1 cellular context compared by ENCODE assay signal in the genomic region with DNA sequence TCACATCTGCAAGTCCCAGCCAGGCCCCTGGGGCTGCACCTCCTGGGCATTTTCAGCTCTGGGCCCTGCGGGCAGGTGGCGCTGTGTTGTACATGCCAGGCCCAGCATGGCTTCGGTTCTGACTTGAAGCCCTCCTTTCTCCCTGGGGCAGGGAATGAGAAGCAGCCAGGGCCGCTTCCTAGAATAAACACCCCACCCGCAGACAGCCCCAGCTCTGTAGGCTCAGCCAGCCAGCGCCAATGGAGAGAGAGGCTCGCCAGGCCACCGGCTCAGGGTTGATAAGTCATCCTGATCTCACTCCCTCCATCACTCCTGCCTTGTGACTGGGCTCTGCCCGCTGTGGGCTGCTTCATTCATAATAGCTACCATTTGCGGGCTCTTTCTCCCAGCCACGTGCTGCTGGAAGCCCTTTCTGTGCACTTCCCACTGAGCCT.
TF ChIP-seq lines count a peak whose summit lies in the region.

No MANE protein-coding gene starts in this region.

TF ChIP-seq in HepG2, 621 proteins besides CTCF, POLR2A, EP300 and RAD21 (continued from another document and continues in another):
- 0 out of 2 replicates have a peak, but pooled peaks have one; percentile 40 for TF ChIP-seq ZFP90 (CRISPR knock-in tag; IDR thresholded peaks at IDR 0.05; ENCODE audit: borderline replicate concordance)
- TF ChIP-seq, protein P1, sequence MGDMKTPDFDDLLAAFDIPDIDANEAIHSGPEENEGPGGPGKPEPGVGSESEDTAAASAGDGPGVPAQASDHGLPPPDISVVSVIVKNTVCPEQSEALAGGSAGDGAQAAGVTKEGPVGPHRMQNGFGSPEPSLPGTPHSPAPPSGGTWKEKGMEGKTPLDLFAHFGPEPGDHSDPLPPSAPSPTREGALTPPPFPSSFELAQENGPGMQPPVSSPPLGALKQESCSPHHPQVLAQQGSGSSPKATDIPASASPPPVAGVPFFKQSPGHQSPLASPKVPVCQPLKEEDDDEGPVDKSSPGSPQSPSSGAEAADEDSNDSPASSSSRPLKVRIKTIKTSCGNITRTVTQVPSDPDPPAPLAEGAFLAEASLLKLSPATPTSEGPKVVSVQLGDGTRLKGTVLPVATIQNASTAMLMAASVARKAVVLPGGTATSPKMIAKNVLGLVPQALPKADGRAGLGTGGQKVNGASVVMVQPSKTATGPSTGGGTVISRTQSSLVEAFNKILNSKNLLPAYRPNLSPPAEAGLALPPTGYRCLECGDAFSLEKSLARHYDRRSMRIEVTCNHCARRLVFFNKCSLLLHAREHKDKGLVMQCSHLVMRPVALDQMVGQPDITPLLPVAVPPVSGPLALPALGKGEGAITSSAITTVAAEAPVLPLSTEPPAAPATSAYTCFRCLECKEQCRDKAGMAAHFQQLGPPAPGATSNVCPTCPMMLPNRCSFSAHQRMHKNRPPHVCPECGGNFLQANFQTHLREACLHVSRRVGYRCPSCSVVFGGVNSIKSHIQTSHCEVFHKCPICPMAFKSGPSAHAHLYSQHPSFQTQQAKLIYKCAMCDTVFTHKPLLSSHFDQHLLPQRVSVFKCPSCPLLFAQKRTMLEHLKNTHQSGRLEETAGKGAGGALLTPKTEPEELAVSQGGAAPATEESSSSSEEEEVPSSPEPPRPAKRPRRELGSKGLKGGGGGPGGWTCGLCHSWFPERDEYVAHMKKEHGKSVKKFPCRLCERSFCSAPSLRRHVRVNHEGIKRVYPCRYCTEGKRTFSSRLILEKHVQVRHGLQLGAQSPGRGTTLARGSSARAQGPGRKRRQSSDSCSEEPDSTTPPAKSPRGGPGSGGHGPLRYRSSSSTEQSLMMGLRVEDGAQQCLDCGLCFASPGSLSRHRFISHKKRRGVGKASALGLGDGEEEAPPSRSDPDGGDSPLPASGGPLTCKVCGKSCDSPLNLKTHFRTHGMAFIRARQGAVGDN (CRISPR knock-in tag; IDR thresholded peaks at IDR 0.05) = peak; percentile 75
- TF ChIP-seq THAP11 (CRISPR knock-in tag; IDR thresholded peaks at IDR 0.05) = peak; percentile 45; the same call in 1 of the 2 replicates
- no peak for TF ChIP-seq SYNCRIP (IDR thresholded peaks at IDR 0.05; ENCODE audit: insufficient read depth, low read depth, low read length)
- TF ChIP-seq CHD4 (IDR thresholded peaks at IDR 0.05; ENCODE audit: borderline replicate concordance, low read length) = no peak
- TF ChIP-seq LCORL (IDR thresholded peaks at IDR 0.05) = no peak
- 0 out of 2 replicates have a peak, but pooled peaks have one; percentile 33 for TF ChIP-seq LCORL (CRISPR knock-in tag; IDR thresholded peaks at IDR 0.05)
- TF ChIP-seq, protein P2, sequence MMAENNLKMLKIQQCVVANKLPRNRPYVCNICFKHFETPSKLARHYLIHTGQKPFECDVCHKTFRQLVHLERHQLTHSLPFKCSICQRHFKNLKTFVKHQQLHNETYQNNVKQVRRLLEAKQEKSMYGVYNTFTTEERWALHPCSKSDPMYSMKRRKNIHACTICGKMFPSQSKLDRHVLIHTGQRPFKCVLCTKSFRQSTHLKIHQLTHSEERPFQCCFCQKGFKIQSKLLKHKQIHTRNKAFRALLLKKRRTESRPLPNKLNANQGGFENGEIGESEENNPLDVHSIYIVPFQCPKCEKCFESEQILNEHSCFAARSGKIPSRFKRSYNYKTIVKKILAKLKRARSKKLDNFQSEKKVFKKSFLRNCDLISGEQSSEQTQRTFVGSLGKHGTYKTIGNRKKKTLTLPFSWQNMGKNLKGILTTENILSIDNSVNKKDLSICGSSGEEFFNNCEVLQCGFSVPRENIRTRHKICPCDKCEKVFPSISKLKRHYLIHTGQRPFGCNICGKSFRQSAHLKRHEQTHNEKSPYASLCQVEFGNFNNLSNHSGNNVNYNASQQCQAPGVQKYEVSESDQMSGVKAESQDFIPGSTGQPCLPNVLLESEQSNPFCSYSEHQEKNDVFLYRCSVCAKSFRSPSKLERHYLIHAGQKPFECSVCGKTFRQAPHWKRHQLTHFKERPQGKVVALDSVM (CRISPR knock-in tag; IDR thresholded peaks at IDR 0.05) = 0 out of 2 replicates have a peak, but pooled peaks have one; percentile 15
- no peak for TF ChIP-seq ZNF777 (CRISPR knock-in tag; IDR thresholded peaks at IDR 0.05)
- peak; percentile 67 for TF ChIP-seq STAG1 (CRISPR knock-in tag; IDR thresholded peaks at IDR 0.05)
- TF ChIP-seq KLF16 (CRISPR knock-in tag; IDR thresholded peaks at IDR 0.05) = peak in 1 of 2 experiments; percentile 69; a peak in 2 of 4 replicates
- 0 out of 2 replicates have a peak, but pooled peaks have one; percentile 21 for TF ChIP-seq ZNF335 (CRISPR knock-in tag; IDR thresholded peaks at IDR 0.05)
- TF ChIP-seq PHF5A (CRISPR knock-in tag; IDR thresholded peaks at IDR 0.05; ENCODE audit: low read depth, unreplicated experiment) = no peak
- TF ChIP-seq, protein P3, sequence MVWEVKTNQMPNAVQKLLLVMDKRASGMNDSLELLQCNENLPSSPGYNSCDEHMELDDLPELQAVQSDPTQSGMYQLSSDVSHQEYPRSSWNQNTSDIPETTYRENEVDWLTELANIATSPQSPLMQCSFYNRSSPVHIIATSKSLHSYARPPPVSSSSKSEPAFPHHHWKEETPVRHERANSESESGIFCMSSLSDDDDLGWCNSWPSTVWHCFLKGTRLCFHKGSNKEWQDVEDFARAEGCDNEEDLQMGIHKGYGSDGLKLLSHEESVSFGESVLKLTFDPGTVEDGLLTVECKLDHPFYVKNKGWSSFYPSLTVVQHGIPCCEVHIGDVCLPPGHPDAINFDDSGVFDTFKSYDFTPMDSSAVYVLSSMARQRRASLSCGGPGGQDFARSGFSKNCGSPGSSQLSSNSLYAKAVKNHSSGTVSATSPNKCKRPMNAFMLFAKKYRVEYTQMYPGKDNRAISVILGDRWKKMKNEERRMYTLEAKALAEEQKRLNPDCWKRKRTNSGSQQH (CRISPR knock-in tag; IDR thresholded peaks at IDR 0.05; ENCODE audit: low read depth) = 0 out of 2 replicates have a peak, but pooled peaks have one; percentile 47
- TF ChIP-seq, protein P4, sequence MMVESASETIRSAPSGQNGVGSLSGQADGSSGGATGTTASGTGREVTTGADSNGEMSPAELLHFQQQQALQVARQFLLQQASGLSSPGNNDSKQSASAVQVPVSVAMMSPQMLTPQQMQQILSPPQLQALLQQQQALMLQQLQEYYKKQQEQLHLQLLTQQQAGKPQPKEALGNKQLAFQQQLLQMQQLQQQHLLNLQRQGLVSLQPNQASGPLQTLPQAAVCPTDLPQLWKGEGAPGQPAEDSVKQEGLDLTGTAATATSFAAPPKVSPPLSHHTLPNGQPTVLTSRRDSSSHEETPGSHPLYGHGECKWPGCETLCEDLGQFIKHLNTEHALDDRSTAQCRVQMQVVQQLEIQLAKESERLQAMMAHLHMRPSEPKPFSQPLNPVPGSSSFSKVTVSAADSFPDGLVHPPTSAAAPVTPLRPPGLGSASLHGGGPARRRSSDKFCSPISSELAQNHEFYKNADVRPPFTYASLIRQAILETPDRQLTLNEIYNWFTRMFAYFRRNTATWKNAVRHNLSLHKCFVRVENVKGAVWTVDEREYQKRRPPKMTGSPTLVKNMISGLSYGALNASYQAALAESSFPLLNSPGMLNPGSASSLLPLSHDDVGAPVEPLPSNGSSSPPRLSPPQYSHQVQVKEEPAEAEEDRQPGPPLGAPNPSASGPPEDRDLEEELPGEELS (CRISPR knock-in tag; IDR thresholded peaks at IDR 0.05) = 0 out of 2 replicates have a peak, but pooled peaks have one; percentile 12
- peak; percentile 48; the same call in 1 of the 2 replicates for TF ChIP-seq ZNF768 (CRISPR knock-in tag; IDR thresholded peaks at IDR 0.05)
- TF ChIP-seq, protein P5, sequence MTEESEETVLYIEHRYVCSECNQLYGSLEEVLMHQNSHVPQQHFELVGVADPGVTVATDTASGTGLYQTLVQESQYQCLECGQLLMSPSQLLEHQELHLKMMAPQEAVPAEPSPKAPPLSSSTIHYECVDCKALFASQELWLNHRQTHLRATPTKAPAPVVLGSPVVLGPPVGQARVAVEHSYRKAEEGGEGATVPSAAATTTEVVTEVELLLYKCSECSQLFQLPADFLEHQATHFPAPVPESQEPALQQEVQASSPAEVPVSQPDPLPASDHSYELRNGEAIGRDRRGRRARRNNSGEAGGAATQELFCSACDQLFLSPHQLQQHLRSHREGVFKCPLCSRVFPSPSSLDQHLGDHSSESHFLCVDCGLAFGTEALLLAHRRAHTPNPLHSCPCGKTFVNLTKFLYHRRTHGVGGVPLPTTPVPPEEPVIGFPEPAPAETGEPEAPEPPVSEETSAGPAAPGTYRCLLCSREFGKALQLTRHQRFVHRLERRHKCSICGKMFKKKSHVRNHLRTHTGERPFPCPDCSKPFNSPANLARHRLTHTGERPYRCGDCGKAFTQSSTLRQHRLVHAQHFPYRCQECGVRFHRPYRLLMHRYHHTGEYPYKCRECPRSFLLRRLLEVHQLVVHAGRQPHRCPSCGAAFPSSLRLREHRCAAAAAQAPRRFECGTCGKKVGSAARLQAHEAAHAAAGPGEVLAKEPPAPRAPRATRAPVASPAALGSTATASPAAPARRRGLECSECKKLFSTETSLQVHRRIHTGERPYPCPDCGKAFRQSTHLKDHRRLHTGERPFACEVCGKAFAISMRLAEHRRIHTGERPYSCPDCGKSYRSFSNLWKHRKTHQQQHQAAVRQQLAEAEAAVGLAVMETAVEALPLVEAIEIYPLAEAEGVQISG (CRISPR knock-in tag; IDR thresholded peaks at IDR 0.05) = 0 out of 2 replicates have a peak, but pooled peaks have one; percentile 44
- TF ChIP-seq, protein P6, sequence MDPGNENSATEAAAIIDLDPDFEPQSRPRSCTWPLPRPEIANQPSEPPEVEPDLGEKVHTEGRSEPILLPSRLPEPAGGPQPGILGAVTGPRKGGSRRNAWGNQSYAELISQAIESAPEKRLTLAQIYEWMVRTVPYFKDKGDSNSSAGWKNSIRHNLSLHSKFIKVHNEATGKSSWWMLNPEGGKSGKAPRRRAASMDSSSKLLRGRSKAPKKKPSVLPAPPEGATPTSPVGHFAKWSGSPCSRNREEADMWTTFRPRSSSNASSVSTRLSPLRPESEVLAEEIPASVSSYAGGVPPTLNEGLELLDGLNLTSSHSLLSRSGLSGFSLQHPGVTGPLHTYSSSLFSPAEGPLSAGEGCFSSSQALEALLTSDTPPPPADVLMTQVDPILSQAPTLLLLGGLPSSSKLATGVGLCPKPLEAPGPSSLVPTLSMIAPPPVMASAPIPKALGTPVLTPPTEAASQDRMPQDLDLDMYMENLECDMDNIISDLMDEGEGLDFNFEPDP (CRISPR knock-in tag; conservative IDR thresholded peaks at IDR 0.05) = no peak
- TF ChIP-seq, protein P7, sequence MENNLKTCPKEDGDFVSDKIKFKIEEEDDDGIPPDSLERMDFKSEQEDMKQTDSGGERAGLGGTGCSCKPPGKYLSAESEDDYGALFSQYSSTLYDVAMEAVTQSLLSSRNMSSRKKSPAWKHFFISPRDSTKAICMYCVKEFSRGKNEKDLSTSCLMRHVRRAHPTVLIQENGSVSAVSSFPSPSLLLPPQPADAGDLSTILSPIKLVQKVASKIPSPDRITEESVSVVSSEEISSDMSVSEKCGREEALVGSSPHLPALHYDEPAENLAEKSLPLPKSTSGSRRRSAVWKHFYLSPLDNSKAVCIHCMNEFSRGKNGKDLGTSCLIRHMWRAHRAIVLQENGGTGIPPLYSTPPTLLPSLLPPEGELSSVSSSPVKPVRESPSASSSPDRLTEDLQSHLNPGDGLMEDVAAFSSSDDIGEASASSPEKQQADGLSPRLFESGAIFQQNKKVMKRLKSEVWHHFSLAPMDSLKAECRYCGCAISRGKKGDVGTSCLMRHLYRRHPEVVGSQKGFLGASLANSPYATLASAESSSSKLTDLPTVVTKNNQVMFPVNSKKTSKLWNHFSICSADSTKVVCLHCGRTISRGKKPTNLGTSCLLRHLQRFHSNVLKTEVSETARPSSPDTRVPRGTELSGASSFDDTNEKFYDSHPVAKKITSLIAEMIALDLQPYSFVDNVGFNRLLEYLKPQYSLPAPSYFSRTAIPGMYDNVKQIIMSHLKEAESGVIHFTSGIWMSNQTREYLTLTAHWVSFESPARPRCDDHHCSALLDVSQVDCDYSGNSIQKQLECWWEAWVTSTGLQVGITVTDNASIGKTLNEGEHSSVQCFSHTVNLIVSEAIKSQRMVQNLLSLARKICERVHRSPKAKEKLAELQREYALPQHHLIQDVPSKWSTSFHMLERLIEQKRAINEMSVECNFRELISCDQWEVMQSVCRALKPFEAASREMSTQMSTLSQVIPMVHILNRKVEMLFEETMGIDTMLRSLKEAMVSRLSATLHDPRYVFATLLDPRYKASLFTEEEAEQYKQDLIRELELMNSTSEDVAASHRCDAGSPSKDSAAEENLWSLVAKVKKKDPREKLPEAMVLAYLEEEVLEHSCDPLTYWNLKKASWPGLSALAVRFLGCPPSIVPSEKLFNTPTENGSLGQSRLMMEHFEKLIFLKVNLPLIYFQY (CRISPR knock-in tag; IDR thresholded peaks at IDR 0.05; ENCODE audit: borderline replicate concordance) = peak; percentile 80; the same call in 1 of the 2 replicates
- TF ChIP-seq, protein P8, sequence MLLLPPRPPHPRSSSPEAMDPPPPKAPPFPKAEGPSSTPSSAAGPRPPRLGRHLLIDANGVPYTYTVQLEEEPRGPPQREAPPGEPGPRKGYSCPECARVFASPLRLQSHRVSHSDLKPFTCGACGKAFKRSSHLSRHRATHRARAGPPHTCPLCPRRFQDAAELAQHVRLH (CRISPR knock-in tag; IDR thresholded peaks at IDR 0.05; ENCODE audit: borderline replicate concordance, low read depth) = peak; percentile 64; the same call in 1 of the 2 replicates
- TF ChIP-seq PHF21A (CRISPR knock-in tag; IDR thresholded peaks at IDR 0.05) = peak; percentile 77; the same call in 1 of the 2 replicates
- TF ChIP-seq ZNF432 (CRISPR knock-in tag; IDR thresholded peaks at IDR 0.05; ENCODE audit: borderline replicate concordance) = no peak
- no peak for TF ChIP-seq ZNF224 (CRISPR knock-in tag; IDR thresholded peaks at IDR 0.05)
- TF ChIP-seq, protein P9, sequence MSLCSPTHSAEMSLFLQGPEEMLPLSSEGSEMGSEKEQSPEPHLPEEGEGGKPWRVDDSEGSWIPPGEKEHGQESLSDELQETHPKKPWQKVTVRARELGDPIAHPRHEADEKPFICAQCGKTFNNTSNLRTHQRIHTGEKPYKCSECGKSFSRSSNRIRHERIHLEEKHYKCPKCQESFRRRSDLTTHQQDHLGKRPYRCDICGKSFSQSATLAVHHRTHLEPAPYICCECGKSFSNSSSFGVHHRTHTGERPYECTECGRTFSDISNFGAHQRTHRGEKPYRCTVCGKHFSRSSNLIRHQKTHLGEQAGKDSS (CRISPR knock-in tag; IDR thresholded peaks at IDR 0.05; ENCODE audit: borderline replicate concordance, low read depth) = no peak
- TF ChIP-seq, protein P10, sequence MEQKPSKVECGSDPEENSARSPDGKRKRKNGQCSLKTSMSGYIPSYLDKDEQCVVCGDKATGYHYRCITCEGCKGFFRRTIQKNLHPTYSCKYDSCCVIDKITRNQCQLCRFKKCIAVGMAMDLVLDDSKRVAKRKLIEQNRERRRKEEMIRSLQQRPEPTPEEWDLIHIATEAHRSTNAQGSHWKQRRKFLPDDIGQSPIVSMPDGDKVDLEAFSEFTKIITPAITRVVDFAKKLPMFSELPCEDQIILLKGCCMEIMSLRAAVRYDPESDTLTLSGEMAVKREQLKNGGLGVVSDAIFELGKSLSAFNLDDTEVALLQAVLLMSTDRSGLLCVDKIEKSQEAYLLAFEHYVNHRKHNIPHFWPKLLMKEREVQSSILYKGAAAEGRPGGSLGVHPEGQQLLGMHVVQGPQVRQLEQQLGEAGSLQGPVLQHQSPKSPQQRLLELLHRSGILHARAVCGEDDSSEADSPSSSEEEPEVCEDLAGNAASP (CRISPR knock-in tag; IDR thresholded peaks at IDR 0.05; ENCODE audit: borderline replicate concordance) = no peak
- no peak for TF ChIP-seq RNF2 (conservative IDR thresholded peaks at IDR 0.05; ENCODE audit: low read depth)
- TF ChIP-seq HNRNPL (IDR thresholded peaks at IDR 0.05; ENCODE audit: low read depth, low read length) = peak; percentile 93
- TF ChIP-seq NR2F2 (IDR thresholded peaks at IDR 0.05; ENCODE audit: borderline replicate concordance, low read depth) = peak; percentile 21; the same call in 1 of the 2 replicates
- no peak for TF ChIP-seq ZNF431 (CRISPR knock-in tag; IDR thresholded peaks at IDR 0.05; ENCODE audit: borderline replicate concordance, low read depth)
- TF ChIP-seq IKZF4 (CRISPR knock-in tag; IDR thresholded peaks at IDR 0.05; ENCODE audit: borderline replicate concordance, low read depth, not compliant biosample characterization) = no peak
